17 cellular contexts compared by ENCODE assay signal in genomic region chr9:69882998-69883565, GRCh38.
A peak's percentile ranks its signal among the peaks of the same experiment; 100 is the strongest.
DNase-seq lines count a peak whose midpoint lies in the region; ATAC-seq, FAIRE-seq and TF ChIP-seq lines count a peak whose summit lies in the region.
"Had no signal": no experiment of that assay in that cellular context is flagged by ENCODE, and none has a peak within 500 bp of the region (broad histone marks: within the 10 kb centered on the region; RNA-seq: fewer than 3 reads in every experiment).

No MANE protein-coding gene starts in this region.

- no peaks in the 10 kb centered on the region for H3K27me3 Mint-ChIP-seq in WTC11 (ENCODE audit: low read depth)

- no peak overlapping the region for H3K27ac ChIP-seq in HEK293 (ENCODE audit: extremely low read depth, low read depth, low read length)
- no peak overlapping the region for H3K27ac ChIP-seq in esophagus squamous epithelium
- H3K27ac ChIP-seq: BLaER1 had no signal

- POLR2A ChIA-PET in HEK293 (lab: Yijun Ruan, JAX), result no interaction called here
- POLR2A ChIA-PET in WTC11 (lab: Charles Lee), result no interaction called here

- intact Hi-C loops in esophagus squamous epithelium (cut with DNase I), result no loop called here

- H3K4me3 ChIP-seq in HEK293 (ENCODE audit: low read depth, low read length) (no peak overlapping the region), bronchial epithelial cell (ENCODE audit: low read depth, low read length) (no peak overlapping the region), esophagus squamous epithelium (no peak overlapping the region)
- H3K4me3 ChIP-seq: BLaER1, HAP-1 had no signal

- no peak overlapping the region for H3K4me3 Mint-ChIP-seq in WTC11
- H3K4me3 Mint-ChIP-seq: CD14-positive monocyte; CD4-positive, alpha-beta memory T cell had no signal

- H3K4me1 Mint-ChIP-seq in WTC11, result peaks cover 32% of the 10 kb centered on the region
- H3K4me1 Mint-ChIP-seq: CD4-positive, alpha-beta memory T cell had no signal

- ATAC-seq in WTC11 (no peak), GM18519 (IDR thresholded peaks at IDR 0.05; ENCODE audit: low FRiP score, unreplicated experiment) (no peak), HG02763 (IDR thresholded peaks at IDR 0.05; ENCODE audit: unreplicated experiment) (no peak)

- peaks cover 63% of the 10 kb centered on the region for H3K9me3 Mint-ChIP-seq in WTC11

- no peaks in the 10 kb centered on the region for H3K36me3 ChIP-seq in HEK293 (ENCODE audit: control insufficient read depth in 2 of 2, insufficient read depth in 1 of 2, low read length in 2 of 2)
- H3K36me3 ChIP-seq in bronchial epithelial cell (ENCODE audit: control insufficient read depth, insufficient read depth, low read length), result no peaks in the 10 kb centered on the region
- no peaks in the 10 kb centered on the region for H3K36me3 ChIP-seq in esophagus squamous epithelium
- H3K36me3 ChIP-seq: BLaER1, HAP-1 had no signal

- H3K36me3 Mint-ChIP-seq in WTC11, result peaks cover 46% of the 10 kb centered on the region
- H3K36me3 Mint-ChIP-seq: CD14-positive monocyte; CD4-positive, alpha-beta memory T cell had no signal

- H3K4me1 ChIP-seq in HEK293 (ENCODE audit: control insufficient read depth, insufficient read depth, low read length) (no peaks in the 10 kb centered on the region), esophagus squamous epithelium (no peaks in the 10 kb centered on the region)
- H3K4me1 ChIP-seq: BLaER1 had no signal

- TF ChIP-seq POLR2A in esophagus squamous epithelium (IDR thresholded peaks at IDR 0.05), result no peak

- CTCF ChIA-PET in HEK293 (lab: Yijun Ruan, JAX), result interaction anchor here (0.7 to 1.0 kb wide), 2 partner anchors 15 to 461 kb away, joined by 3 to 5 read pairs; no protein-coding TSS in a partner anchor
- CTCF ChIA-PET in WTC11 (lab: Charles Lee), result no interaction called here

- TF ChIP-seq CTCF in HEK293 (tag by site-specific recombination; IDR thresholded peaks at IDR 0.05) (no peak), WTC11 (IDR thresholded peaks at IDR 0.05) (no peak), bronchial epithelial cell (IDR thresholded peaks at IDR 0.05; ENCODE audit: insufficient read depth, low read length, severe bottlenecking) (no peak), esophagus squamous epithelium (IDR thresholded peaks at IDR 0.05) (no peak)

- 69 to 95% methylated on average over 4 of the region's 4 CpGs for WGBS in esophagus squamous epithelium, 2 donors

- peak; percentile 7 for FAIRE-seq in bronchial epithelial cell (lab: Jason Lieb, UNC)
- FAIRE-seq: GM19239, HTR-8/SVneo had no signal

- H3K9me3 ChIP-seq in HEK293 (ENCODE audit: control insufficient read depth, insufficient read depth, low read depth, low read length), result no peaks in the 10 kb centered on the region
- peaks cover 0 to 3% (median 0%) of the 10 kb centered on the region in 3 donors for H3K9me3 ChIP-seq in esophagus squamous epithelium

- DNase-seq in WTC11 (ENCODE audit: low spot score), result no peak
- DNase-seq in bronchial epithelial cell (ENCODE audit: low read depth), result no peak
- DNase-seq in esophagus squamous epithelium (lab: John Stamatoyannopoulos, UW), result no peak
- DNase-seq: CD4-positive, alpha-beta memory T cell; DMS153; DMS79; GF-D8; IMR-90; KBM-7 had no signal

- no peak overlapping the region for H3K27ac Mint-ChIP-seq in WTC11
- H3K27ac Mint-ChIP-seq: CD14-positive monocyte; CD4-positive, alpha-beta memory T cell had no signal

- H3K27me3 ChIP-seq in bronchial epithelial cell (ENCODE audit: control insufficient read depth, insufficient read depth, low read length), result no peaks in the 10 kb centered on the region
- H3K27me3 ChIP-seq in esophagus squamous epithelium, result no peaks in the 10 kb centered on the region
- H3K27me3 ChIP-seq: BLaER1 had no signal

TF ChIP-seq in HEK293, 187 proteins besides CTCF, POLR2A, EP300 and RAD21:
- TF ChIP-seq TRIM28 (IDR thresholded peaks at IDR 0.05; ENCODE audit: borderline replicate concordance, low read length) (peak; percentile 30; the same call in 1 of the 2 replicates), SETDB1 (IDR thresholded peaks at IDR 0.05; ENCODE audit: insufficient read length, low read length) (peak; percentile 62), ZNF114 (tag by site-specific recombination; IDR thresholded peaks at IDR 0.05) (no peak)

TF ChIP-seq in WTC11, 78 proteins besides CTCF, POLR2A, EP300 and RAD21:
- TF ChIP-seq MXD4 (CRISPR knock-in tag; IDR thresholded peaks at IDR 0.05; ENCODE audit: borderline replicate concordance), result 0 out of 2 replicates have a peak, but pooled peaks have one; percentile 60
- TF ChIP-seq, protein P1, sequence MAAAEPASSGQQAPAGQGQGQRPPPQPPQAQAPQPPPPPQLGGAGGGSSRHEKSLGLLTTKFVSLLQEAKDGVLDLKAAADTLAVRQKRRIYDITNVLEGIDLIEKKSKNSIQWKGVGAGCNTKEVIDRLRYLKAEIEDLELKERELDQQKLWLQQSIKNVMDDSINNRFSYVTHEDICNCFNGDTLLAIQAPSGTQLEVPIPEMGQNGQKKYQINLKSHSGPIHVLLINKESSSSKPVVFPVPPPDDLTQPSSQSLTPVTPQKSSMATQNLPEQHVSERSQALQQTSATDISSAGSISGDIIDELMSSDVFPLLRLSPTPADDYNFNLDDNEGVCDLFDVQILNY (CRISPR knock-in tag; IDR thresholded peaks at IDR 0.05), result no peak
- TF ChIP-seq GTF2I (CRISPR knock-in tag; conservative IDR thresholded peaks at IDR 0.05), result peak; percentile 91; the same call in 1 of the 2 replicates
